9 cellular contexts compared by ENCODE assay signal in genomic region chr6:6407061-6407723, GRCh38.
DNase-seq lines count a peak whose midpoint lies in the region; ATAC-seq, FAIRE-seq and TF ChIP-seq lines count a peak whose summit lies in the region.
"Had no signal": no experiment of that assay in that cellular context is flagged by ENCODE, and none has a peak within 500 bp of the region (broad histone marks: within the 10 kb centered on the region; RNA-seq: fewer than 3 reads in every experiment).

No MANE protein-coding gene starts in this region.

- ATAC-seq in GM19467 (IDR thresholded peaks at IDR 0.05; ENCODE audit: unreplicated experiment) (peak; percentile 97), HG03342 (IDR thresholded peaks at IDR 0.05; ENCODE audit: unreplicated experiment) (peak; percentile 94)

- no peak overlapping the region for H3K4me3 ChIP-seq in GM06990 (replicated peaks; ENCODE audit: low read depth, low read length)
- H3K4me3 ChIP-seq in bronchial epithelial cell (ENCODE audit: low read depth, low read length): no peak overlapping the region

- DNase-seq in GM06990 (ENCODE audit: extremely low read depth, insufficient read length) (peak; percentile 71), bronchial epithelial cell (ENCODE audit: low read depth) (no peak), HuH-7 (ENCODE audit: low spot score) (no peak), globus pallidus (ENCODE audit: low spot score) (no peak), SHP77 treated with DMSO at 0.1 percent for 48 hours (lab: John Stamatoyannopoulos, UW) (no peak), nephron progenitor cell (no peak)
- DNase-seq: mesendoderm had no signal

- no peaks in the 10 kb centered on the region for H3K36me3 Mint-ChIP-seq in nephron progenitor cell (ENCODE audit: low read depth)

- peak; percentile 55 for FAIRE-seq in bronchial epithelial cell (lab: Jason Lieb, UNC)

- no peak for TF ChIP-seq CTCF in GM06990 (IDR thresholded peaks at IDR 0.05; ENCODE audit: insufficient read depth, low read length, poor library complexity, severe bottlenecking)
- no peak for TF ChIP-seq CTCF in bronchial epithelial cell (IDR thresholded peaks at IDR 0.05; ENCODE audit: insufficient read depth, low read length, severe bottlenecking)
- no peak for TF ChIP-seq CTCF in nephron progenitor cell (IDR thresholded peaks at IDR 0.05)

- no peak overlapping the region for H3K27ac Mint-ChIP-seq in nephron progenitor cell

- no peaks in the 10 kb centered on the region for H3K27me3 ChIP-seq in GM06990 (replicated peaks; ENCODE audit: control insufficient read depth, insufficient read depth, low read length)
- no peaks in the 10 kb centered on the region for H3K27me3 ChIP-seq in bronchial epithelial cell (ENCODE audit: control insufficient read depth, insufficient read depth, low read length)

- no peaks in the 10 kb centered on the region for H3K36me3 ChIP-seq in GM06990 (ENCODE audit: control insufficient read depth, insufficient read depth, low read length)
- H3K36me3 ChIP-seq in bronchial epithelial cell (ENCODE audit: control insufficient read depth, insufficient read depth, low read length): no peaks in the 10 kb centered on the region

- no peaks in the 10 kb centered on the region for H3K9me3 Mint-ChIP-seq in nephron progenitor cell

- H3K4me1 Mint-ChIP-seq in nephron progenitor cell: no peaks in the 10 kb centered on the region

- H3K27me3 Mint-ChIP-seq in nephron progenitor cell (ENCODE audit: low read depth, poor library complexity): peaks cover 3% of the 10 kb centered on the region

- H3K4me3 Mint-ChIP-seq in nephron progenitor cell: no peak overlapping the region
